Comparison of ENCODE assay signal across 19 cellular contexts in the genomic region with DNA sequence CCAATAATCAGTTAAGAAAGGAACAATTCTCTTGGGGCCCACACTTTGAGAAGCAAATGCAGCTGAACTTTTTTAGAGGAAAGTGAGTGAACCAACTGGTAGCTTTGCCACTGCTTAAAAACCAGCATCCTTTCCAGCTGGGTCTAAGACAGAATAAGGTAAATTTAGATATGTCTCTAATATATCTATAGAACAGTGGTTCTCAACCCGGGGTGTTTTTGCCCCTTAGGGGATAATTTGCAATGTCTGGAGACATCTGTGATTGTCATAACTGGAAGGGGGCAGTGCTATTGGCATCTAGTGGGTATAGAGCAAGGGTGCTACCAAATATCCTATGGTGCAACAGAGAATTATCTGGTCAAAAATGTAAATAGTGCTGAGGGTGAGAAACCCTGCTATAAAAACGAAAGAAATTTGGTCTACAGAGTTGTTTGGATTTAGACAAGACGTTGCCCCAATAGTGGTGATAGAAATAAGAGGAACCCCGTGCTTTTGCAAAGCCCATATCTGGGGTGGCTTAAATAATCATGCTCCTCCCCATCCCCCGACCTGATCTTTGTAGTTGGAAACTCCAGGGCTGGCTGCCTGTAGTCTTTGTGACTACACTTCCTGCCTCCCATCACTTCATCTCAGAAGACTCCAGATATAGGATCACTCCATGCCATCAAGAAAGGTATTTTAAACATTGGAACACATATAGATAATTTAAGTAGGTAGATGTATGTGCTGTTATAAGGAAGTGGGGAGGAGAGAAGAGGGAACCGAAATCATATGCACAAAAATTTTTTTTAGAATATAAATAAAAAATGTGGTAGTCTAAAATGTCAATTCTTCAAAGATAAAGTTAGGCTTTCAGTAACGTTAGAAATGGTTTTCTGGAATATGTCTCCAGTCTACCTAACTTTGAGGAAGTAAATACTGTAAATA. TPM values are rescaled to one million over a fixed set of nuclear protein-coding genes. Genes with fewer than 3 reads are reported as not detected.
DNase-seq lines count a peak whose midpoint lies in the region; ATAC-seq, FAIRE-seq and TF ChIP-seq lines count a peak whose summit lies in the region.
"Had no signal": no experiment of that assay in that cellular context is flagged by ENCODE, and none has a peak within 500 bp of the region (broad histone marks: within the 10 kb centered on the region; RNA-seq: fewer than 3 reads in every experiment).

A gene (plus strand): TSS at position 622 of the 927 bp plus-strand sequence. CDS start 507 bp downstream, outside the sequence.

- no peaks in the 10 kb centered on the region for H3K27me3 ChIP-seq in astrocyte (ENCODE audit: insufficient read depth, low read length)

- H2AFZ ChIP-seq in astrocyte (ENCODE audit: low read depth, low read length): no peak within 1 kb of the TSS

- no peak within 1 kb of the TSS for H3K4me3 Mint-ChIP-seq in astrocyte (ENCODE audit: unreplicated experiment)
- H3K4me3 Mint-ChIP-seq: type B pancreatic cell, WTC11 had no signal

- no peak within 1 kb of the TSS for H3K4me3 ChIP-seq in astrocyte (ENCODE audit: insufficient read depth, low read depth, low read length)
- H3K4me3 ChIP-seq: prostate gland had no signal

- DNase-seq in CD1c-positive myeloid dendritic cell (ENCODE audit: extremely low spot score) (peak; percentile 24), astrocyte (ENCODE audit: low read depth) (no peak), NCI-H1930 (lab: John Stamatoyannopoulos, UW) (no peak), NCI-H1694 treated with DMSO at 0.1 percent for 48 hours (lab: John Stamatoyannopoulos, UW) (no peak), NCI-H2029 (lab: John Stamatoyannopoulos, UW) (no peak)
- DNase-seq: activated CD8-positive, alpha-beta memory T cell treated with anti-CD3 and anti-CD28 coated beads, Interleukin-2, amount 50 U/mL, for 48 hours; DMS79; head of caudate nucleus; kidney; PC-3; SW 1271 had no signal

- H3K36me3 Mint-ChIP-seq in astrocyte (ENCODE audit: low read depth, unreplicated experiment): no peaks in the 10 kb centered on the region
- H3K36me3 Mint-ChIP-seq: type B pancreatic cell had no signal

- no peaks in the 10 kb centered on the region for H3K9me3 ChIP-seq in astrocyte (ENCODE audit: insufficient read depth, low read depth, low read length)
- H3K9me3 ChIP-seq: prostate gland had no signal

- H3K9me3 Mint-ChIP-seq in astrocyte (ENCODE audit: unreplicated experiment): no peaks in the 10 kb centered on the region

- no peaks in the 10 kb centered on the region for H3K79me2 ChIP-seq in astrocyte (ENCODE audit: insufficient read depth, low read length)

- no peaks in the 10 kb centered on the region for H4K20me1 ChIP-seq in astrocyte (ENCODE audit: insufficient read depth, low read length)

- peak; percentile 55 for FAIRE-seq in astrocyte (lab: Jason Lieb, UNC)
- FAIRE-seq: kidney had no signal

- no peak within 1 kb of the TSS for H3K27ac Mint-ChIP-seq in astrocyte (ENCODE audit: unreplicated experiment)
- H3K27ac Mint-ChIP-seq: type B pancreatic cell, WTC11 had no signal

- H3K4me2 ChIP-seq in astrocyte (ENCODE audit: low read length): no peak within 1 kb of the TSS

- ATAC-seq in GM18868 (IDR thresholded peaks at IDR 0.05; ENCODE audit: unreplicated experiment): peak; percentile 34
- peak; percentile 40 for ATAC-seq in HG03342 (IDR thresholded peaks at IDR 0.05; ENCODE audit: unreplicated experiment)
- ATAC-seq in HG03196 (IDR thresholded peaks at IDR 0.05; ENCODE audit: unreplicated experiment): no peak
- ATAC-seq: PC-3, WTC11 had no signal

- no peak within 1 kb of the TSS for H3K27ac ChIP-seq in astrocyte (ENCODE audit: low read depth, low read length)
- H3K27ac ChIP-seq: HL-60, prostate gland had no signal

- H3K27me3 Mint-ChIP-seq in astrocyte (ENCODE audit: low read depth, unreplicated experiment): no peaks in the 10 kb centered on the region
- H3K27me3 Mint-ChIP-seq: type B pancreatic cell had no signal

- H3K36me3 ChIP-seq in astrocyte (ENCODE audit: insufficient read depth, low read length): no peaks in the 10 kb centered on the region
- H3K36me3 ChIP-seq: prostate gland had no signal

- H3K9ac ChIP-seq in astrocyte (ENCODE audit: low read length): no peak within 1 kb of the TSS

- no peak for TF ChIP-seq CTCF in astrocyte (IDR thresholded peaks at IDR 0.05; ENCODE audit: insufficient read depth, low read depth, low read length)

- H3K4me1 Mint-ChIP-seq in astrocyte (ENCODE audit: low read depth, unreplicated experiment): no peaks in the 10 kb centered on the region

- H3K4me1 ChIP-seq in astrocyte (ENCODE audit: insufficient read depth, low read length): no peaks in the 10 kb centered on the region
- H3K4me1 ChIP-seq: prostate gland had no signal

RNA-seq across cellular contexts. Expression of the gene that starts here (rescaled TPM):
- total RNA-seq in astrocyte: 0.07 TPM in 1 of 2 replicates, not detected in the other
- total RNA-seq: epithelial cell of proximal tubule, PC-3, WTC11 had no signal
